Comparison of ENCODE assay signal across 24 cellular contexts in the genomic region with DNA sequence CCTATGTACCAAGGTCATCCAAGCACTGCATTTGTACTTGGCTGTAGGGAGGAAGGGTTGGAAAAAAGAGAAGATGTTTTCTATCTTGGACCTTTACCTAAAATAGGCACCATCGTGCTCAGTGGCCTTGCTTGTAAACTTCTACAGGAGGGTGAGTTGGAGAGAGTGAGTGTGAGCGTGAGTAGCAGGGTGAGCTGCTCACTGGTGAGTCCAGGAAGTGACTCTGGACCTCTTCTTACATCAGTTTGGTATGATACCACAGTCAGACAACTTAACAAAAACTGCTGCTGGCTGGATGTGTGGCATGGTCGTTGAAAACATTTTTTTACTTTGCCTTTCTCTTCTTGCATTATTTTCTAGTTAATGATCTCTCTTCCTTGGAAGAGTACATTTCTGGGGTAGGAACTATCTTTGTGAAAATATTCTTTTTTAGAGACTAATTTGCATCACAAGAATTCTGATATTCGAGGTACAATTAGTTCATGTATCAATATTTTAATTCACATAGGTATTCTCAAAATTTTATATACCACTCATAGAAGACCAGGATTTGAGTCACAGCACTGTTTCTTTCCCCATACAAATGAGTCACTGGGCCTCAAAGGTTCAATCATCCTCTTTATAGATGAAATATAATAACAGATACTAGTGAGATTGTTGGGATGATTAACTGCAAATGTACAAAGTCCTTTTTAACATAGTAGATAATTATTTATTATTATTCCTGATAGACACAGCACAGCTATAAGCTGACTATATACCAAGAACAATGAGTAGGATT. TPM values are rescaled to one million over a fixed set of nuclear protein-coding genes. Genes with fewer than 3 reads are reported as not detected.
"Had no signal": no experiment of that assay in that cellular context is flagged by ENCODE, and none has a peak within 500 bp of the region (broad histone marks: within the 10 kb centered on the region; RNA-seq: fewer than 3 reads in every experiment).

No MANE protein-coding gene starts in this region.

- H3K27me3 ChIP-seq: hepatocyte, left lung, neutrophil, right atrium auricular region, transverse colon had no signal

- H3K9me3 Mint-ChIP-seq: activated CD4-positive, alpha-beta memory T cell treated with anti-CD3 and anti-CD28 coated beads for 36 hours; effector memory CD8-positive, alpha-beta T cell; natural killer cell had no signal

- H3K4me3 Mint-ChIP-seq: activated CD4-positive, alpha-beta memory T cell treated with anti-CD3 and anti-CD28 coated beads for 36 hours; activated CD8-positive, alpha-beta memory T cell treated with anti-CD3 and anti-CD28 coated beads, Interleukin-2, amount 10 ng/mL, durations not matched to agents 7 days and 5 days; activated naive CD8-positive, alpha-beta T cell; effector memory CD8-positive, alpha-beta T cell; natural killer cell had no signal

- H3K36me3 Mint-ChIP-seq: activated CD4-positive, alpha-beta memory T cell treated with anti-CD3 and anti-CD28 coated beads for 36 hours; activated CD8-positive, alpha-beta memory T cell treated with anti-CD3 and anti-CD28 coated beads, Interleukin-2, amount 10 ng/mL, durations not matched to agents 7 days and 5 days; natural killer cell had no signal

- H3K4me1 Mint-ChIP-seq: natural killer cell had no signal

- H3K27ac ChIP-seq: epithelial cell of prostate, hepatocyte, left lung, neutrophil, right atrium auricular region, skin epidermis, transverse colon, VCaP had no signal

- H2AFZ ChIP-seq: hepatocyte had no signal

- H3K27me3 Mint-ChIP-seq: activated CD4-positive, alpha-beta memory T cell treated with anti-CD3 and anti-CD28 coated beads for 36 hours; activated naive CD8-positive, alpha-beta T cell; effector memory CD8-positive, alpha-beta T cell had no signal

- H3K4me2 ChIP-seq: hepatocyte had no signal

- H3K27ac Mint-ChIP-seq: activated CD4-positive, alpha-beta memory T cell treated with anti-CD3 and anti-CD28 coated beads for 36 hours; activated CD8-positive, alpha-beta memory T cell treated with anti-CD3 and anti-CD28 coated beads, Interleukin-2, amount 10 ng/mL, durations not matched to agents 7 days and 5 days; activated naive CD8-positive, alpha-beta T cell; effector memory CD8-positive, alpha-beta T cell; natural killer cell had no signal

- DNase-seq: activated CD4-positive, alpha-beta memory T cell treated with anti-CD3 and anti-CD28 coated beads for 36 hours; activated CD4-positive, alpha-beta T cell treated with anti-CD3 and anti-CD28 coated beads for 1 hour; activated CD8-positive, alpha-beta memory T cell treated with anti-CD3 and anti-CD28 coated beads, Interleukin-2, amount 10 ng/mL, durations not matched to agents 7 days and 5 days; activated gamma-delta T cell treated with Interleukin-2 at 50 U/mL for 16 hours; activated T-cell treated with anti-CD3 and anti-CD28 coated beads, Interleukin-2, amount 50 U/mL, for 1 hour; anterior cingulate cortex; dermis blood vessel endothelial cell; effector memory CD8-positive, alpha-beta T cell; kidney; left lung; natural killer cell; stimulated activated CD4-positive, alpha-beta T cell treated with anti-CD3 and anti-CD28 coated beads, Interleukin-4, amount 100 ng/mL, for 24 hours; stimulated activated naive CD4-positive, alpha-beta T cell treated with Interleukin-2 at 50 U/mL for 16 hours; transverse colon had no signal

- ATAC-seq: activated CD8-positive, alpha-beta memory T cell treated with anti-CD3 and anti-CD28 coated beads, Interleukin-2, amount 10 ng/mL, durations not matched to agents 7 days and 5 days; effector memory CD8-positive, alpha-beta T cell; left lung; natural killer cell had no signal

- H3K4me1 ChIP-seq: left lung, right atrium auricular region, transverse colon had no signal

- H3K36me3 ChIP-seq: left lung, neutrophil, right atrium auricular region, transverse colon had no signal

- H3K9me3 ChIP-seq: left lung, neutrophil, right atrium auricular region, transverse colon had no signal

- H3K79me2 ChIP-seq: hepatocyte had no signal

- H3K4me3 ChIP-seq: hepatocyte, left lung, right atrium auricular region, skin epidermis, transverse colon had no signal

RNA-seq across cellular contexts. Expression of a gene that starts 0.7 kb away (rescaled TPM):
- total RNA-seq: activated CD4-positive, alpha-beta memory T cell treated with anti-CD3 and anti-CD28 coated beads for 36 hours; activated CD8-positive, alpha-beta memory T cell treated with anti-CD3 and anti-CD28 coated beads, Interleukin-2, amount 10 ng/mL, durations not matched to agents 7 days and 5 days; chondrocyte; dermis blood vessel endothelial cell; kidney; left lung; mucosa of gallbladder; natural killer cell; right atrium auricular region; T-helper 1 cell treated with Interleukin-12 subunit alpha and Interleukin-12 subunit beta and Interleukin-4 antibody, amounts not matched to agents 30 ng/mL and 1 ng/mL, for 36 hours; transverse colon had no signal
